8 cellular contexts compared by ENCODE assay signal in the genomic region with DNA sequence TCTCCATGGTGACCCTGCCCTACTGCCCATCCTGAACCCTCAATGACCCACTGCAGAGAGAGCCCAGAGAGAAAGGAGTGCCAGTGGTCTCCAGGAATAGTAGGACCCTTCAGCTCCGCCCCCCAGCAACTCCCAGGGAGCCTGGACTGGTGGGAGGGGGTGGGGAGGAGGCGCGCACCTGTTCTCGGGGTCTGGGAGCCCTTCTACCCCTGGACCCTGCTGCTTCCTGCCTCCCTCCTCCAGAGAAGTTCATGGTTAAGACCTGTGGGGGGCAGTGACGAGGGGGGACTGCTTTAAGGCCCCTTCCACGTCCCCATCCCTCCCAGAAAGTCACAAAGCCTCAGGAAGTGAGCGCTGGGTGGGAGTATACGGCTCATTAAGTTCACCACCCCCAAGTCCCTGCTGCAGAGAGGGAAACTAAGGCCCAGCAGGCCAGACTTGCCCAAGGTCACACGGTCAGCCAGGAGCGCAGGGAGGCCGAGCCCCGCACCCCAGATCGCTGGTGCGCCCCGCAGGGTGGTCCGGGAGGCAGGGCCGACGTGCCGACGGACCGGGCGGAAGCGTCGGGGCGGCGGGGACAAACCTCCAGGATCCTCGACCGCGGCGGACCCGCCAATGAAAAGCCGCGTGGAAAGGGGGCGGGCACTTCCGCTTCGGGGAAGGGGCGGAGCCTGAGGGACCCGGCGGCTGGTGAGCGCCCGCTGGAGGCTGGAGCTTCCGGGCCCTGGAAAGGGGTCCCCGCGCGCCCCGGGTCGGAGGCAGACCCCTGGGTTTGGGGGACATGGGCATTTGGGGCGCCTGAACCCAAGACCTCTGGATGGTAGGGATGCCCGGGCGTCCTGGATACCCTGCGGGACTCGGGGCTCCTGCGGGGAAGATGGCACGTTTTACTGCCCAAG. TPM values are rescaled to one million over a fixed set of nuclear protein-coding genes. Genes with fewer than 3 reads are reported as not detected.
A peak's percentile ranks its signal among the peaks of the same experiment; 100 is the strongest.
DNase-seq lines count a peak whose midpoint lies in the region; ATAC-seq and TF ChIP-seq lines count a peak whose summit lies in the region.

A gene with protein sequence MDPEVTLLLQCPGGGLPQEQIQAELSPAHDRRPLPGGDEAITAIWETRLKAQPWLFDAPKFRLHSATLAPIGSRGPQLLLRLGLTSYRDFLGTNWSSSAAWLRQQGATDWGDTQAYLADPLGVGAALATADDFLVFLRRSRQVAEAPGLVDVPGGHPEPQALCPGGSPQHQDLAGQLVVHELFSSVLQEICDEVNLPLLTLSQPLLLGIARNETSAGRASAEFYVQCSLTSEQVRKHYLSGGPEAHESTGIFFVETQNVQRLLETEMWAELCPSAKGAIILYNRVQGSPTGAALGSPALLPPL (plus strand): TSS at position 667 of the 899 bp plus-strand sequence. CDS start 379 bp downstream, outside the sequence.
TSS of gene TRPT1 (minus strand) at position 579 of the 899 bp plus-strand sequence. CDS start at position 253, 326 bp downstream.

- H3K27me3 ChIP-seq in CD4-positive, alpha-beta memory T cell (ENCODE audit: insufficient read depth, low read length) = no peaks in the 10 kb centered on the region
- H3K27me3 ChIP-seq in stomach = no peaks in the 10 kb centered on the region

- peak in 1 of 4 donors; percentile 52 for TF ChIP-seq POLR2A in stomach (IDR thresholded peaks at IDR 0.05)

- ATAC-seq in GM21381 (IDR thresholded peaks at IDR 0.05; ENCODE audit: unreplicated experiment) = peak; percentile 54

- POLR2A ChIA-PET in CD4-positive, alpha-beta memory T cell (lab: Charles Lee; ENCODE audit: partially characterized antibody) = interaction anchor here (0.7 to 38.9 kb wide), 17 partner anchors 14 to 387 kb away, joined by 3 to 937 read pairs (median 11); partner anchors contain the start of genes BAD, ESRRA, FERMT3 and FKBP2

- WGBS in stomach, 5 donors = 0 to 1% (median 0%) methylated on average over 10 to 54 of the region's 54 CpGs

- H3K27ac ChIP-seq in CD4-positive, alpha-beta memory T cell (ENCODE audit: low read depth, low read length) = peak within 1 kb of the TSS; percentile 77
- peak within 1 kb of the TSS; percentile 94 to 97 (median 96) for H3K27ac ChIP-seq in stomach

- peaks cover 16% of the 10 kb centered on the region for H3K36me3 ChIP-seq in CD4-positive, alpha-beta memory T cell (ENCODE audit: insufficient read depth, low read length)
- H3K36me3 ChIP-seq in stomach = peaks cover 10 to 32% (median 29%) of the 10 kb centered on the region in 4 donors

- no peaks in the 10 kb centered on the region for H3K9me3 ChIP-seq in CD4-positive, alpha-beta memory T cell (ENCODE audit: control insufficient read depth in 1 of 2, low read length in 2 of 2)
- no peaks in the 10 kb centered on the region for H3K9me3 ChIP-seq in stomach

- peak within 1 kb of the TSS; percentile 89 to 94 (median 92) for H3K4me3 Mint-ChIP-seq in CD4-positive, alpha-beta memory T cell
- peak within 1 kb of the TSS; percentile 91 for H3K4me3 Mint-ChIP-seq in neural crest cell

- peaks cover 13 to 50% (median 28%) of the 10 kb centered on the region in 4 donors for H3K4me1 Mint-ChIP-seq in CD4-positive, alpha-beta memory T cell
- H3K4me1 Mint-ChIP-seq in neural crest cell = peaks cover 30% of the 10 kb centered on the region

- peak within 1 kb of the TSS; percentile 88 to 97 (median 93) for H3K27ac Mint-ChIP-seq in CD4-positive, alpha-beta memory T cell
- peak within 1 kb of the TSS; percentile 50 for H3K27ac Mint-ChIP-seq in neural crest cell (ENCODE audit: unreplicated experiment)

- peak within 1 kb of the TSS; percentile 86 to 94 for H3K4me3 ChIP-seq in CD4-positive, alpha-beta memory T cell (ENCODE audit: low read length in 2 of 2)
- H3K4me3 ChIP-seq in fibroblast of villous mesenchyme (ENCODE audit: low read depth, low read length) (peak within 1 kb of the TSS; percentile 90), stomach (peak within 1 kb of the TSS; percentile 70 to 90 (median 74))

- TF ChIP-seq CTCF in fibroblast of villous mesenchyme (IDR thresholded peaks at IDR 0.05; ENCODE audit: insufficient read depth, low read depth, low read length) (peak; percentile 9), neural crest cell (conservative IDR thresholded peaks at IDR 0.05) (peak; percentile 47), stomach (IDR thresholded peaks at IDR 0.05) (no peak)

- peaks cover 0 to 16% of the 10 kb centered on the region in 2 donors for H3K36me3 Mint-ChIP-seq in CD4-positive, alpha-beta memory T cell
- H3K36me3 Mint-ChIP-seq in neural crest cell (ENCODE audit: low read depth) = no peaks in the 10 kb centered on the region

- TF ChIP-seq EP300 in stomach (IDR thresholded peaks at IDR 0.05) = no peak

- H3K27me3 Mint-ChIP-seq in CD4-positive, alpha-beta memory T cell = no peaks in the 10 kb centered on the region
- no peaks in the 10 kb centered on the region for H3K27me3 Mint-ChIP-seq in neural crest cell (ENCODE audit: low read depth)

- intact Hi-C loops in CD4-positive, alpha-beta memory T cell (cut with micrococcal nuclease) = loop anchor here (1.0 kb wide), 4 partner anchors 8 to 40 kb away; partner anchors contain the start of genes FKBP2, STIP1 and VEGFB
- intact Hi-C loops in stomach (cut with DNase I; ENCODE audit: low total_unique reads) = no loop called here

- CTCF ChIA-PET in CD4-positive, alpha-beta memory T cell (lab: Charles Lee; ENCODE audit: partially characterized antibody) = interaction anchor here (1.1 to 18.8 kb wide), 10 partner anchors 11 to 77 kb away, joined by 3 to 207 read pairs (median 4); partner anchors contain the start of genes CATSPERZ, ESRRA and FERMT3

- DNase-seq in CD4-positive, alpha-beta memory T cell = peak; percentile 82 to 88 (median 85)
- peak; percentile 76 for DNase-seq in LHCN-M2 (ENCODE audit: low read depth)
- peak; percentile 79 to 87 for DNase-seq in SHP77 (lab: John Stamatoyannopoulos, UW)
- DNase-seq in activated effector memory CD4-positive, alpha-beta T cell treated with anti-CD3 and anti-CD28 coated beads, Interleukin-2, amount 50 U/mL, for 16 hours = peak; percentile 98
- DNase-seq in fibroblast of villous mesenchyme (ENCODE audit: low read depth) = peak; percentile 80
- DNase-seq in neural crest cell (ENCODE audit: low read depth, low spot score) = peak; percentile 91
- peak; percentile 95 for DNase-seq in stomach

- no peaks in the 10 kb centered on the region for H3K9me3 Mint-ChIP-seq in CD4-positive, alpha-beta memory T cell
- H3K9me3 Mint-ChIP-seq in neural crest cell = no peaks in the 10 kb centered on the region

- H3K4me1 ChIP-seq in CD4-positive, alpha-beta memory T cell (ENCODE audit: insufficient read depth, low read length) = peaks cover 43% of the 10 kb centered on the region
- H3K4me1 ChIP-seq in stomach = peaks cover 33 to 61% (median 53%) of the 10 kb centered on the region in 4 donors

RNA-seq across cellular contexts. Expression of the first gene that starts in this region (rescaled TPM):
- total RNA-seq in CD4-positive, alpha-beta memory T cell = 100 to 1,000 TPM in 1 of 2 experiments, 10 to 100 TPM in 1; 83.9 to 101 TPM
- polyA plus RNA-seq in CD4-positive, alpha-beta memory T cell = 10 to 100 TPM; 38.1 to 69.6 TPM
- total RNA-seq in LHCN-M2 (2014; rRNA removed) (89.8 and 101 TPM in 2 replicates), fibroblast of villous mesenchyme (43.6 and 80.5 TPM in 2 replicates), neural crest cell (35.7 and 40.8 TPM in 2 replicates), stomach (100 to 1,000 TPM in 4 of 5 donors, 10 to 100 TPM in 1; 35.1 to 363 (median 124) TPM)
- 67.7 TPM for polyA plus RNA-seq in LHCN-M2 (2012)
- 100 to 1,000 TPM in 1 of 3 donors, 10 to 100 TPM in 2; 62.4 to 143 (median 76.2) TPM for polyA plus RNA-seq in stomach

RNA-seq across cellular contexts. Expression of gene TRPT1, which starts in this region (rescaled TPM):
- 10 to 100 TPM; 37.6 to 42.1 TPM for total RNA-seq in CD4-positive, alpha-beta memory T cell
- polyA plus RNA-seq in CD4-positive, alpha-beta memory T cell = 10 to 100 TPM; 31.1 to 35.3 TPM
- total RNA-seq in LHCN-M2 (2014; rRNA removed) = 65.0 and 72.5 TPM in 2 replicates
- polyA plus RNA-seq in LHCN-M2 (2012) = 59.0 TPM
- 32.4 and 33.2 TPM in 2 replicates for total RNA-seq in fibroblast of villous mesenchyme
- 40.2 and 43.2 TPM in 2 replicates for total RNA-seq in neural crest cell
- total RNA-seq in stomach = 100 to 1,000 TPM in 2 of 5 donors, 10 to 100 TPM in 3; 15.2 to 425 (median 63.8) TPM
- 10 to 100 TPM; 75.8 to 83.5 (median 79.7) TPM for polyA plus RNA-seq in stomach

Comparison
In these comparisons a context has a peak if more than half of its experiments do, and no peak if none do; other contexts are left out.
1. Peak in every context shown above with its lines: DNase-seq, ATAC-seq, H3K4me3 ChIP-seq and H3K27ac ChIP-seq.
2. CTCF ChIP-seq: peak in fibroblast of villous mesenchyme (single experiment) and neural crest cell (single experiment); none in stomach (0 of 7).